ENCODE assay signal across 18 cellular contexts in genomic region chr2:226874749-226875148, GRCh38.
"Had no signal": no experiment of that assay in that cellular context is flagged by ENCODE, and none has a peak within 500 bp of the region (broad histone marks: within the 10 kb centered on the region; RNA-seq: fewer than 3 reads in every experiment).

No MANE protein-coding gene starts in this region.

- H3K27me3 Mint-ChIP-seq: activated CD4-positive, alpha-beta T cell treated with anti-CD3 and anti-CD28 coated beads, Interleukin-2, amount 10 ng/mL, durations not matched to agents 7 days and 5 days; activated naive CD8-positive, alpha-beta T cell; brain; central memory CD8-positive, alpha-beta T cell; natural killer cell treated with Interleukin-12 subunit alpha and Interleukin-12 subunit beta and Interleukin-15 and Interleukin-18, amount 100 ng/mL, for 72 hours; stimulated activated naive B cell treated with anti-CD40 and anti-IgM and Interleukin-4, amounts not matched to agents 10 μg/mL and 1 μg/mL and 100 μg/mL, for 72 hours had no signal

- H3K27me3 ChIP-seq: colonic mucosa, spleen, tibial artery had no signal

- H3K9me3 ChIP-seq: colonic mucosa, spleen, tibial artery had no signal

- H3K27ac ChIP-seq: colonic mucosa, parathyroid adenoma, tibial artery had no signal

- H3K36me3 ChIP-seq: colonic mucosa had no signal

- H3K4me1 ChIP-seq: colonic mucosa, parathyroid adenoma, tibial artery had no signal

- H3K27ac Mint-ChIP-seq: activated CD4-positive, alpha-beta T cell treated with anti-CD3 and anti-CD28 coated beads, Interleukin-2, amount 10 ng/mL, durations not matched to agents 7 days and 5 days; activated CD8-positive, alpha-beta T cell treated with anti-CD3 and anti-CD28 coated beads, Interleukin-2, amount 10 ng/mL, durations not matched to agents 7 days and 5 days; natural killer cell treated with Interleukin-12 subunit alpha and Interleukin-12 subunit beta and Interleukin-15 and Interleukin-18, amount 100 ng/mL, for 72 hours; stimulated activated naive B cell treated with anti-CD40 and anti-IgM and Interleukin-4, amounts not matched to agents 10 μg/mL and 1 μg/mL and 100 μg/mL, for 72 hours; T-helper 1 cell treated with Interleukin-12 subunit alpha and Interleukin-12 subunit beta and Interleukin-4 antibody, amounts not matched to agents 30 μg/mL and 1 μg/mL, for 36 hours had no signal

- H3K9me3 Mint-ChIP-seq: activated CD4-positive, alpha-beta T cell treated with anti-CD3 and anti-CD28 coated beads, Interleukin-2, amount 10 ng/mL, durations not matched to agents 7 days and 5 days; central memory CD8-positive, alpha-beta T cell; natural killer cell treated with Interleukin-12 subunit alpha and Interleukin-12 subunit beta and Interleukin-15 and Interleukin-18, amount 100 ng/mL, for 72 hours; T-helper 1 cell treated with Interleukin-12 subunit alpha and Interleukin-12 subunit beta and Interleukin-4 antibody, amounts not matched to agents 30 μg/mL and 1 μg/mL, for 36 hours had no signal

- H3K4me3 ChIP-seq: colonic mucosa, spleen, tibial artery had no signal

- ATAC-seq: activated CD8-positive, alpha-beta T cell treated with anti-CD3 and anti-CD28 coated beads, Interleukin-2, amount 10 ng/mL, durations not matched to agents 7 days and 5 days; left ventricle myocardium superior; natural killer cell treated with Interleukin-12 subunit alpha and Interleukin-12 subunit beta and Interleukin-15 and Interleukin-18, amount 100 ng/mL, for 72 hours had no signal

- DNase-seq: activated CD4-positive, alpha-beta T cell treated with anti-CD3 and anti-CD28 coated beads, Interleukin-2, amount 10 ng/mL, durations not matched to agents 7 days and 5 days; activated CD8-positive, alpha-beta memory T cell treated with anti-CD3 and anti-CD28 coated beads, Interleukin-2, amount 50 U/mL, for 4 hours; activated CD8-positive, alpha-beta T cell treated with anti-CD3 and anti-CD28 coated beads, Interleukin-2, amount 10 ng/mL, durations not matched to agents 7 days and 5 days; activated effector memory CD4-positive, alpha-beta T cell treated with anti-CD3 and anti-CD28 coated beads, Interleukin-2, amount 50 U/mL, for 16 hours; activated T-cell treated with anti-CD3 and anti-CD28 coated beads, Interleukin-2, amount 50 U/mL, for 48 hours; amygdala; colonic mucosa; effector memory CD4-positive, alpha-beta T cell; left ventricle myocardium superior; spleen; stimulated activated naive B cell treated with anti-CD40 and anti-IgM and Interleukin-4, amounts not matched to agents 10 μg/mL and 1 μg/mL and 100 μg/mL, for 72 hours; tibial artery had no signal

- H3K4me3 Mint-ChIP-seq: activated CD4-positive, alpha-beta T cell treated with anti-CD3 and anti-CD28 coated beads, Interleukin-2, amount 10 ng/mL, durations not matched to agents 7 days and 5 days; activated CD8-positive, alpha-beta T cell treated with anti-CD3 and anti-CD28 coated beads, Interleukin-2, amount 10 ng/mL, durations not matched to agents 7 days and 5 days; activated naive CD8-positive, alpha-beta T cell; brain; central memory CD8-positive, alpha-beta T cell; natural killer cell treated with Interleukin-12 subunit alpha and Interleukin-12 subunit beta and Interleukin-15 and Interleukin-18, amount 100 ng/mL, for 72 hours; T-helper 1 cell treated with Interleukin-12 subunit alpha and Interleukin-12 subunit beta and Interleukin-4 antibody, amounts not matched to agents 30 μg/mL and 1 μg/mL, for 36 hours had no signal
